In the genomic region with DNA sequence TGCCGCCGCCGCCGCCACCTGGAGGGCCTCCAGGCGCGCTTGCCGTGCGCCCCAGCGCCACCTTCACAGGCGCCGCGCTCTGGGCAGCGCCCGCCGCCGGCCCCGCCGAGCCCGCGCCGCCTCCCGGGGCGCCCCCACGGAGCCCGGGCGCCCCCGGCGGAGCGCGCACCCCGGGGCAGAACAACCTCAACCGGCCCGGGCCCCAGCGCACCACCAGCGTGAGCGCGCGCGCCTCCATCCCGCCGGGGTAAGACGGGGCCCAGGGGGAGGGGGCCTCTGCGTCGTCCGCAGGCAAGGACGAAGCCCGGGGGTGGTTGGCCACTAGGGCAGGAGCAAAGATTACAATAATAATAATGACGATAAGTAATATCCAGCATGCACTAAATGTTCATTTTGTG, we compare ENCODE assay signal across 34 cellular contexts. TPM values are rescaled to one million over a fixed set of nuclear protein-coding genes. Genes with fewer than 3 reads are reported as not detected.
A peak's percentile ranks its signal among the peaks of the same experiment; 100 is the strongest.
DNase-seq lines count a peak whose midpoint lies in the region; ATAC-seq, FAIRE-seq and TF ChIP-seq lines count a peak whose summit lies in the region.
"Had no signal": no experiment of that assay in that cellular context is flagged by ENCODE, and none has a peak within 500 bp of the region (broad histone marks: within the 10 kb centered on the region; RNA-seq: fewer than 3 reads in every experiment).

No MANE protein-coding gene starts in this region.

- H3K4me1 ChIP-seq in ES-I3 (ENCODE audit: insufficient read depth, low read length) (no peaks in the 10 kb centered on the region), OCI-LY7 (ENCODE audit: insufficient read depth, low read length, poor library complexity, severe bottlenecking) (peaks cover 95% of the 10 kb centered on the region), iPS-20b (ENCODE audit: insufficient read depth, low read length) (no peaks in the 10 kb centered on the region)
- H3K4me1 ChIP-seq: gastrocnemius medialis, left ventricle myocardium inferior, sigmoid colon, SJCRH30, tibial nerve had no signal

- no peak overlapping the region for H3K4me3 Mint-ChIP-seq in stimulated activated memory B cell treated with anti-CD40 and anti-IgM and Interleukin-4, amounts not matched to agents 10 μg/mL and 1 μg/mL and 100 μg/mL, for 72 hours
- H3K4me3 Mint-ChIP-seq: activated CD8-positive, alpha-beta T cell treated with anti-CD3 and anti-CD28 coated beads, Interleukin-2, amount 10 ng/mL, durations not matched to agents 7 days and 5 days; activated T-helper 17 cell treated with anti-CD3 and anti-CD28 coated beads, Interleukin-2, amount 50 U/mL, for 72 hours; naive thymus-derived CD4-positive, alpha-beta T cell had no signal

- H3K9me3 ChIP-seq in ES-I3 (ENCODE audit: control insufficient read depth, insufficient read depth, low read length) (no peaks in the 10 kb centered on the region), OCI-LY7 (ENCODE audit: low read length) (no peaks in the 10 kb centered on the region), iPS-20b (ENCODE audit: insufficient read depth, low read depth, low read length) (no peaks in the 10 kb centered on the region)
- H3K9me3 ChIP-seq: gastrocnemius medialis, left ventricle myocardium inferior, sigmoid colon, SJCRH30, tibial nerve had no signal

- no TSS peak for BruUV-seq in OCI-LY7 (replicated peaks; lab: Mats Ljungman, UMichigan)

- no peak overlapping the region for H2AFZ ChIP-seq in OCI-LY7 (ENCODE audit: low read length)

- H3K36me3 Mint-ChIP-seq in stimulated activated memory B cell treated with anti-CD40 and anti-IgM and Interleukin-4, amounts not matched to agents 10 μg/mL and 1 μg/mL and 100 μg/mL, for 72 hours, result peaks cover 49% of the 10 kb centered on the region

- intact Hi-C loops in OCI-LY7 (cut with micrococcal nuclease; ENCODE audit: unreplicated experiment), result no loop called here

- H3K9me3 Mint-ChIP-seq in stimulated activated memory B cell treated with anti-CD40 and anti-IgM and Interleukin-4, amounts not matched to agents 10 μg/mL and 1 μg/mL and 100 μg/mL, for 72 hours, result no peaks in the 10 kb centered on the region
- H3K9me3 Mint-ChIP-seq: activated T-helper 17 cell treated with anti-CD3 and anti-CD28 coated beads, Interleukin-2, amount 50 U/mL, for 72 hours; naive thymus-derived CD4-positive, alpha-beta T cell had no signal

- H3K9ac ChIP-seq in ES-I3 (ENCODE audit: low read depth, low read length) (peak overlapping the region; percentile 37), iPS-20b (ENCODE audit: low read depth, low read length) (no peak overlapping the region)

- no peaks in the 10 kb centered on the region for H4K20me1 ChIP-seq in OCI-LY7 (ENCODE audit: insufficient read depth, low read length)

- peaks cover 60% of the 10 kb centered on the region for H3K27me3 ChIP-seq in iPS-20b (ENCODE audit: insufficient read depth, low read length)

- POLR2A ChIA-PET in OCI-LY7 (lab: Charles Lee), result interaction anchor here (1.7 kb wide), 1 partner anchor 15 kb away, joined by 6 read pairs; no protein-coding TSS in a partner anchor

- no peak for FAIRE-seq in D721Med (lab: Jason Lieb, UNC)
- FAIRE-seq: endothelial cell of umbilical vein had no signal

- H3K4me1 Mint-ChIP-seq in stimulated activated memory B cell treated with anti-CD40 and anti-IgM and Interleukin-4, amounts not matched to agents 10 μg/mL and 1 μg/mL and 100 μg/mL, for 72 hours, result peaks cover 92% of the 10 kb centered on the region

- TF ChIP-seq CTCF in OCI-LY7 (conservative IDR thresholded peaks at IDR 0.05; ENCODE audit: low read length) (no peak), D721Med (IDR thresholded peaks at IDR 0.05; ENCODE audit: insufficient read depth, missing control alignments) (no peak)

- no peaks in the 10 kb centered on the region for H3K9me2 ChIP-seq in OCI-LY7 (ENCODE audit: insufficient read depth, low read length)

- peaks cover 73% of the 10 kb centered on the region for H3K79me2 ChIP-seq in OCI-LY7 (ENCODE audit: insufficient read depth, low read depth, low read length)

- H3K4me3 ChIP-seq in OCI-LY7 (ENCODE audit: low read depth, low read length, poor library complexity, severe bottlenecking), result peak overlapping the region; percentile 28
- peak overlapping the region; percentile 25; the same call in 1 of the 2 replicates for H3K4me3 ChIP-seq in iPS-20b (ENCODE audit: low read length)
- H3K4me3 ChIP-seq: gastrocnemius medialis, left ventricle myocardium inferior, sigmoid colon, SJCRH30, tibial nerve had no signal

- H3K4me2 ChIP-seq in OCI-LY7 (ENCODE audit: low read length), result peak overlapping the region; percentile 70; the same call in 1 of the 2 replicates

- H3K27ac ChIP-seq in OCI-LY7 (ENCODE audit: low read depth, low read length, poor library complexity, severe bottlenecking) (peak overlapping the region; percentile 97), iPS-20b (ENCODE audit: low read length) (no peak overlapping the region)
- H3K27ac ChIP-seq: brain microvascular endothelial cell, C4-2B, gastrocnemius medialis, left ventricle myocardium inferior, sigmoid colon, SJCRH30, tibial nerve, VCaP had no signal

- H3K36me3 ChIP-seq in ES-I3 (ENCODE audit: insufficient read depth, low read length) (no peaks in the 10 kb centered on the region), OCI-LY7 (ENCODE audit: insufficient read depth, low read length) (peaks cover 83% of the 10 kb centered on the region), iPS-20b (ENCODE audit: insufficient read depth, low read depth, low read length) (no peaks in the 10 kb centered on the region)
- H3K36me3 ChIP-seq: brain microvascular endothelial cell, gastrocnemius medialis, left ventricle myocardium inferior, sigmoid colon, SJCRH30, tibial nerve had no signal

- ATAC-seq in stimulated activated memory B cell treated with anti-CD40 and anti-IgM and Interleukin-4, amounts not matched to agents 10 μg/mL and 1 μg/mL and 100 μg/mL, for 72 hours, result no peak
- no peak for ATAC-seq in GM18498 (IDR thresholded peaks at IDR 0.05; ENCODE audit: unreplicated experiment)
- no peak for ATAC-seq in GM18868 (IDR thresholded peaks at IDR 0.05; ENCODE audit: unreplicated experiment)
- ATAC-seq: activated CD8-positive, alpha-beta T cell treated with anti-CD3 and anti-CD28 coated beads, Interleukin-2, amount 10 ng/mL, durations not matched to agents 7 days and 5 days; activated T-helper 17 cell treated with anti-CD3 and anti-CD28 coated beads, Interleukin-2, amount 50 U/mL, for 72 hours; gastrocnemius medialis; naive thymus-derived CD4-positive, alpha-beta T cell had no signal

- DNase-seq in OCI-LY7 (ENCODE audit: low spot score) (no peak), D721Med (ENCODE audit: insufficient read length, low spot score) (no peak)
- DNase-seq: activated CD4-positive, alpha-beta T cell treated with anti-CD3 and anti-CD28 coated beads for 4 hours; activated CD8-positive, alpha-beta T cell treated with anti-CD3 and anti-CD28 coated beads, Interleukin-2, amount 10 ng/mL, durations not matched to agents 7 days and 5 days; activated naive CD4-positive, alpha-beta T cell treated with anti-CD3 and anti-CD28 coated beads, Interleukin-2, amount 50 U/mL, for 16 hours; amniotic stem cell; brain microvascular endothelial cell; gastrocnemius medialis; left ventricle myocardium inferior; midbrain; naive thymus-derived CD4-positive, alpha-beta T cell; NCI-H1048; NCI-H2107; NCI-H446; NCI-H774; occipital lobe; RPMI8226; sigmoid colon; SJCRH30; stimulated activated CD4-positive, alpha-beta T cell treated with anti-CD3 and anti-CD28 coated beads, Interleukin-12 subunit alpha, Interleukin-12 subunit beta, amount 100 ng/mL, for 4 hours; stimulated activated CD4-positive, alpha-beta T cell treated with anti-CD3 and anti-CD28 coated beads, Interleukin-2, amount 100 ng/mL, for 48 hours; T-helper 9 cell had no signal

- peak overlapping the region; percentile 36 for H3K27ac Mint-ChIP-seq in stimulated activated memory B cell treated with anti-CD40 and anti-IgM and Interleukin-4, amounts not matched to agents 10 μg/mL and 1 μg/mL and 100 μg/mL, for 72 hours
- H3K27ac Mint-ChIP-seq: activated CD8-positive, alpha-beta T cell treated with anti-CD3 and anti-CD28 coated beads, Interleukin-2, amount 10 ng/mL, durations not matched to agents 7 days and 5 days; activated T-helper 17 cell treated with anti-CD3 and anti-CD28 coated beads, Interleukin-2, amount 50 U/mL, for 72 hours had no signal

- CTCF ChIA-PET in OCI-LY7 (lab: Charles Lee; ENCODE audit: unreplicated experiment), result no interaction called here

- H3K27me3 Mint-ChIP-seq in stimulated activated memory B cell treated with anti-CD40 and anti-IgM and Interleukin-4, amounts not matched to agents 10 μg/mL and 1 μg/mL and 100 μg/mL, for 72 hours, result no peaks in the 10 kb centered on the region
- H3K27me3 Mint-ChIP-seq: activated T-helper 17 cell treated with anti-CD3 and anti-CD28 coated beads, Interleukin-2, amount 50 U/mL, for 72 hours; naive thymus-derived CD4-positive, alpha-beta T cell had no signal

RNA-seq across cellular contexts. Expression of a gene that starts 21.3 kb away (rescaled TPM):
- 263 and 293 TPM in 2 replicates for total RNA-seq in OCI-LY7 (2014; rRNA removed; shearing (Covaris generic))
- 510 and 535 TPM in 2 replicates for total RNA-seq in OCI-LY7 (2022)
- total RNA-seq: activated CD8-positive, alpha-beta T cell treated with anti-CD3 and anti-CD28 coated beads, Interleukin-2, amount 10 ng/mL, durations not matched to agents 7 days and 5 days; pulmonary artery endothelial cell; SJCRH30 had no signal

RNA-seq across cellular contexts. Expression of a gene that starts 57.7 kb away (rescaled TPM):
- total RNA-seq in OCI-LY7 (2014; rRNA removed; shearing (Covaris generic)), result 69.1 and 89.1 TPM in 2 replicates
- 67.5 and 74.4 TPM in 2 replicates for total RNA-seq in OCI-LY7 (2022)
- total RNA-seq: dermis microvascular lymphatic vessel endothelial cell, endothelial cell of umbilical vein, gastrocnemius medialis, left ventricle myocardium inferior, pulmonary artery endothelial cell, SJCRH30 had no signal
